In genomic region chr3:60086811-60087210, GRCh38 we compare ENCODE assay signal across 9 cellular contexts.
DNase-seq lines count a peak whose midpoint lies in the region; ATAC-seq, FAIRE-seq and TF ChIP-seq lines count a peak whose summit lies in the region.
"Had no signal": no experiment of that assay in that cellular context is flagged by ENCODE, and none has a peak within 500 bp of the region (broad histone marks: within the 10 kb centered on the region; RNA-seq: fewer than 3 reads in every experiment).

No MANE protein-coding gene starts in this region.

- H3K4me2 ChIP-seq in OCI-LY3 (ENCODE audit: low read length) (peak overlapping the region; percentile 16), endothelial cell of umbilical vein (ENCODE audit: insufficient read depth, low read length) (no peak overlapping the region)

- intact Hi-C loops in endothelial cell of umbilical vein (cut with micrococcal nuclease): no loop called here

- 0 out of 2 replicates have a peak, but pooled peaks cover 7% of the 10 kb centered on the region for H3K27me3 ChIP-seq in OCI-LY3 (ENCODE audit: low read depth, low read length)
- H3K27me3 ChIP-seq in endothelial cell of umbilical vein (ENCODE audit: control insufficient read depth in 2 of 2, insufficient read depth in 2 of 2, low read length in 2 of 2): no peaks in the 10 kb centered on the region

- H3K9me1 ChIP-seq in endothelial cell of umbilical vein (replicated peaks; ENCODE audit: control insufficient read depth, extremely low read depth, insufficient read depth, low read length): no peaks in the 10 kb centered on the region

- no TSS peak for BruUV-seq in endothelial cell of umbilical vein (replicated peaks; lab: Mats Ljungman, UMichigan)

- POLR2A ChIA-PET in endothelial cell of umbilical vein (lab: Charles Lee): no interaction called here

- CTCF ChIA-PET in endothelial cell of umbilical vein (lab: Charles Lee): no interaction called here

- peak; percentile 85 for ATAC-seq in GM21529 (IDR thresholded peaks at IDR 0.05; ENCODE audit: unreplicated experiment)
- ATAC-seq in omental fat pad (ENCODE audit: low FRiP score): no peak
- ATAC-seq in HG03571 (IDR thresholded peaks at IDR 0.05; ENCODE audit: unreplicated experiment): no peak

- TF ChIP-seq CTCF in OCI-LY3 (IDR thresholded peaks at IDR 0.05; ENCODE audit: low read depth, low read length): no peak
- no peak for TF ChIP-seq CTCF in endothelial cell of umbilical vein (IDR thresholded peaks at IDR 0.05; ENCODE audit: extremely low read depth in 1 of 2, insufficient read depth in 1 of 2, low read depth in 1 of 2, low read length in 2 of 2)
- no peak for TF ChIP-seq CTCF in omental fat pad (IDR thresholded peaks at IDR 0.05)
- no peak for TF ChIP-seq CTCF in foreskin fibroblast (IDR thresholded peaks at IDR 0.05; ENCODE audit: low read depth, low read length)

- FAIRE-seq in endothelial cell of umbilical vein (lab: Jason Lieb, UNC): no peak

- H3K79me2 ChIP-seq in OCI-LY3 (ENCODE audit: low read length) (no peaks in the 10 kb centered on the region), endothelial cell of umbilical vein (ENCODE audit: control insufficient read depth, insufficient read depth, low read length) (no peaks in the 10 kb centered on the region)

- no peak overlapping the region for H3K9ac ChIP-seq in OCI-LY3 (ENCODE audit: low read length)
- no peak overlapping the region for H3K9ac ChIP-seq in endothelial cell of umbilical vein (replicated peaks; ENCODE audit: extremely low read depth, insufficient read depth, low read length)

- peaks cover 16% of the 10 kb centered on the region for H3K4me1 ChIP-seq in OCI-LY3 (ENCODE audit: low read length)
- no peaks in the 10 kb centered on the region for H3K4me1 ChIP-seq in endothelial cell of umbilical vein (ENCODE audit: control insufficient read depth, extremely low read depth, insufficient read depth, low read length)

- H3K27ac ChIP-seq in OCI-LY3 (ENCODE audit: low read length) (no peak overlapping the region), endothelial cell of umbilical vein (ENCODE audit: insufficient read depth, low read depth, low read length) (no peak overlapping the region)

- TF ChIP-seq POLR2A in endothelial cell of umbilical vein (IDR thresholded peaks at IDR 0.05; ENCODE audit: low read depth, low read length): no peak

- H3K36me3 ChIP-seq in OCI-LY3 (replicated peaks; ENCODE audit: low read depth, low read length) (no peaks in the 10 kb centered on the region), endothelial cell of umbilical vein (ENCODE audit: control insufficient read depth in 2 of 2, extremely low read depth in 1 of 2, insufficient read depth in 2 of 2, low read length in 2 of 2) (no peaks in the 10 kb centered on the region)

- dilution Hi-C loops in endothelial cell of umbilical vein (cut with MboI; ENCODE audit: extremely low pct_ligation_motif_present, low sequenced_read_pairs): no loop called here

- DNase-seq in AG20443 (ENCODE audit: low spot score): peak; percentile 48
- no peak for DNase-seq in endothelial cell of umbilical vein (ENCODE audit: low read depth, low spot score)
- DNase-seq in omental fat pad (ENCODE audit: low spot score): no peak
- DNase-seq in foreskin fibroblast: no peak
- DNase-seq in foreskin melanocyte: no peak
- DNase-seq: SHP77 treated with DMSO at 0.1 percent for 48 hours had no signal

- H3K4me3 ChIP-seq in OCI-LY3 (ENCODE audit: low read length) (no peak overlapping the region), endothelial cell of umbilical vein (replicated peaks in 1 of 3; ENCODE audit: insufficient read depth in 1 of 3, low read depth in 1 of 3, low read length in 3 of 3) (no peak overlapping the region), foreskin fibroblast (ENCODE audit: low read depth in 1 of 2, low read length in 2 of 2) (no peak overlapping the region)

- H3K9me3 ChIP-seq in OCI-LY3 (ENCODE audit: insufficient read depth, low read length): peaks cover 6% of the 10 kb centered on the region; the same call in 1 of the 2 replicates
- H3K9me3 ChIP-seq in endothelial cell of umbilical vein (replicated peaks; ENCODE audit: control insufficient read depth, insufficient read depth, low read length): no peaks in the 10 kb centered on the region

- H4K20me1 ChIP-seq in OCI-LY3 (ENCODE audit: insufficient read depth, low read length): no peaks in the 10 kb centered on the region
- no peaks in the 10 kb centered on the region for H4K20me1 ChIP-seq in endothelial cell of umbilical vein (replicated peaks; ENCODE audit: control insufficient read depth, extremely low read depth, insufficient read depth, low read length)

- H2AFZ ChIP-seq in OCI-LY3 (ENCODE audit: low read depth, low read length): no peak overlapping the region
- H2AFZ ChIP-seq in endothelial cell of umbilical vein (ENCODE audit: low read depth, low read length): no peak overlapping the region

TF ChIP-seq in endothelial cell of umbilical vein, 7 proteins besides CTCF, POLR2A, EP300 and RAD21:
- no peak for TF ChIP-seq FOS (IDR thresholded peaks at IDR 0.05; ENCODE audit: borderline replicate concordance, insufficient read depth, low read length)
- peak; percentile 37 for TF ChIP-seq JUN (IDR thresholded peaks at IDR 0.05; ENCODE audit: borderline replicate concordance, insufficient read depth, insufficient read length, low read depth)
- no peak for TF ChIP-seq POLR2AphosphoS5 (IDR thresholded peaks at IDR 0.05; ENCODE audit: insufficient read depth, low read depth, low read length)
- no peak for TF ChIP-seq GATA2 (IDR thresholded peaks at IDR 0.05; ENCODE audit: insufficient read depth, insufficient read length, low read depth, low read length)
- no peak for TF ChIP-seq MYC (IDR thresholded peaks at IDR 0.05; ENCODE audit: low read depth, low read length)
- no peak for TF ChIP-seq MAX (IDR thresholded peaks at IDR 0.05; ENCODE audit: insufficient read depth, insufficient read length)
- TF ChIP-seq EZH2 (IDR thresholded peaks at IDR 0.05; ENCODE audit: borderline replicate concordance, low read depth, low read length, severe bottlenecking): no peak
